22 cellular contexts compared by ENCODE assay signal in genomic region chr17:66407864-66408263, GRCh38.
DNase-seq lines count a peak whose midpoint lies in the region; ATAC-seq and TF ChIP-seq lines count a peak whose summit lies in the region.
"Had no signal": no experiment of that assay in that cellular context is flagged by ENCODE, and none has a peak within 500 bp of the region (broad histone marks: within the 10 kb centered on the region; RNA-seq: fewer than 3 reads in every experiment).

No MANE protein-coding gene starts in this region.

- H3K27me3 Mint-ChIP-seq in activated CD4-positive, alpha-beta memory T cell treated with anti-CD3 and anti-CD28 coated beads, Interleukin-2, amount 10 ng/mL, durations not matched to agents 7 days and 5 days = no peaks in the 10 kb centered on the region
- H3K27me3 Mint-ChIP-seq in activated CD4-positive, alpha-beta memory T cell treated with anti-CD3 and anti-CD28 coated beads for 36 hours = no peaks in the 10 kb centered on the region
- no peaks in the 10 kb centered on the region for H3K27me3 Mint-ChIP-seq in CD4-positive, alpha-beta T cell
- no peaks in the 10 kb centered on the region for H3K27me3 Mint-ChIP-seq in activated T-helper 2 cell treated with anti-CD3 and anti-CD28 coated beads, Interferon-gamma antibody, Interleukin-2, Interleukin-4, amounts not matched to agents 10 μg/mL and 5 μg/mL and 100 μg/mL, durations not matched to agents 14 hours and 24 hours and 36 hours (ENCODE audit: low read depth)
- H3K27me3 Mint-ChIP-seq in progenitor cell of endocrine pancreas = no peaks in the 10 kb centered on the region
- H3K27me3 Mint-ChIP-seq: CD4-positive, CD25-positive, alpha-beta regulatory T cell had no signal

- no peak for DNase-seq in activated CD4-positive, alpha-beta memory T cell treated with anti-CD3 and anti-CD28 coated beads, Interleukin-2, amount 10 ng/mL, durations not matched to agents 7 days and 5 days
- DNase-seq in activated CD4-positive, alpha-beta memory T cell treated with anti-CD3 and anti-CD28 coated beads for 36 hours = no peak
- DNase-seq in CD4-positive, alpha-beta T cell = no peak
- no peak for DNase-seq in activated T-helper 2 cell treated with anti-CD3 and anti-CD28 coated beads, Interferon-gamma antibody, Interleukin-2, Interleukin-4, amounts not matched to agents 10 μg/mL and 5 μg/mL and 100 μg/mL, durations not matched to agents 14 hours and 24 hours and 36 hours (ENCODE audit: low spot score)
- no peak for DNase-seq in iPS-NIHi7 (ENCODE audit: extremely low spot score)
- DNase-seq in progenitor cell of endocrine pancreas (ENCODE audit: low spot score, unreplicated experiment) = no peak
- DNase-seq: BE2C; Caco-2; CD4-positive, CD25-positive, alpha-beta regulatory T cell; GF-D8; GM23248; NCI-H1417; NCI-H187 treated with DMSO at 0.1 percent for 48 hours; NCI-H226; NCI-H524; NCI-H82; OCI-M1 had no signal

- POLR2A ChIA-PET in activated CD4-positive, alpha-beta memory T cell treated with anti-CD3 and anti-CD28 coated beads, Interleukin-2, amount 10 ng/mL, durations not matched to agents 7 days and 5 days (lab: Charles Lee) = interaction anchor here (1.1 to 1.2 kb wide), 2 partner anchors 8 to 10 kb away, joined by 3 read pairs; no protein-coding TSS in a partner anchor
- POLR2A ChIA-PET in activated CD4-positive, alpha-beta memory T cell treated with anti-CD3 and anti-CD28 coated beads for 36 hours (lab: Charles Lee) = no interaction called here
- POLR2A ChIA-PET in CD4-positive, alpha-beta T cell (lab: Charles Lee) = interaction anchor here (0.8 kb wide), 1 partner anchor 77 kb away, joined by 3 read pairs; no protein-coding TSS in a partner anchor

- peaks cover 80% of the 10 kb centered on the region for H3K4me1 Mint-ChIP-seq in activated CD4-positive, alpha-beta memory T cell treated with anti-CD3 and anti-CD28 coated beads, Interleukin-2, amount 10 ng/mL, durations not matched to agents 7 days and 5 days
- H3K4me1 Mint-ChIP-seq in activated CD4-positive, alpha-beta memory T cell treated with anti-CD3 and anti-CD28 coated beads for 36 hours (ENCODE audit: low read depth) = peaks cover 70% of the 10 kb centered on the region
- H3K4me1 Mint-ChIP-seq in CD4-positive, alpha-beta T cell (ENCODE audit: low read depth) = peaks cover 70% of the 10 kb centered on the region
- H3K4me1 Mint-ChIP-seq in activated T-helper 2 cell treated with anti-CD3 and anti-CD28 coated beads, Interferon-gamma antibody, Interleukin-2, Interleukin-4, amounts not matched to agents 10 μg/mL and 5 μg/mL and 100 μg/mL, durations not matched to agents 14 hours and 24 hours and 36 hours (ENCODE audit: low read depth) = peaks cover 75% of the 10 kb centered on the region
- H3K4me1 Mint-ChIP-seq in progenitor cell of endocrine pancreas (ENCODE audit: low read depth) = peaks cover 15% of the 10 kb centered on the region

- no peaks in the 10 kb centered on the region for H3K9me3 Mint-ChIP-seq in activated CD4-positive, alpha-beta memory T cell treated with anti-CD3 and anti-CD28 coated beads, Interleukin-2, amount 10 ng/mL, durations not matched to agents 7 days and 5 days
- no peaks in the 10 kb centered on the region for H3K9me3 Mint-ChIP-seq in activated CD4-positive, alpha-beta memory T cell treated with anti-CD3 and anti-CD28 coated beads for 36 hours
- no peaks in the 10 kb centered on the region for H3K9me3 Mint-ChIP-seq in CD4-positive, alpha-beta T cell
- no peaks in the 10 kb centered on the region for H3K9me3 Mint-ChIP-seq in activated T-helper 2 cell treated with anti-CD3 and anti-CD28 coated beads, Interferon-gamma antibody, Interleukin-2, Interleukin-4, amounts not matched to agents 10 μg/mL and 5 μg/mL and 100 μg/mL, durations not matched to agents 14 hours and 24 hours and 36 hours
- H3K9me3 Mint-ChIP-seq in progenitor cell of endocrine pancreas (ENCODE audit: low read depth) = no peaks in the 10 kb centered on the region
- H3K9me3 Mint-ChIP-seq: CD4-positive, CD25-positive, alpha-beta regulatory T cell had no signal

- no peak for TF ChIP-seq CTCF in CD4-positive, alpha-beta T cell (IDR thresholded peaks at IDR 0.05)
- TF ChIP-seq CTCF in progenitor cell of endocrine pancreas (IDR thresholded peaks at IDR 0.05; ENCODE audit: unreplicated experiment) = no peak

- no peak overlapping the region for H3K27ac ChIP-seq in CD4-positive, alpha-beta T cell (ENCODE audit: low read depth, low read length)
- H3K27ac ChIP-seq: GM23248, HL-60, KMS-11 had no signal

- no peaks in the 10 kb centered on the region for H3K27me3 ChIP-seq in CD4-positive, alpha-beta T cell (ENCODE audit: control insufficient read depth, insufficient read depth, low read length)
- H3K27me3 ChIP-seq: BE2C had no signal

- H3K9me3 ChIP-seq in CD4-positive, alpha-beta T cell (ENCODE audit: control insufficient read depth, low read length) = no peaks in the 10 kb centered on the region
- H3K9me3 ChIP-seq: BE2C, Caco-2, HAP-1 had no signal

- peak overlapping the region; percentile 77 for H3K4me3 Mint-ChIP-seq in activated CD4-positive, alpha-beta memory T cell treated with anti-CD3 and anti-CD28 coated beads, Interleukin-2, amount 10 ng/mL, durations not matched to agents 7 days and 5 days
- H3K4me3 Mint-ChIP-seq in activated CD4-positive, alpha-beta memory T cell treated with anti-CD3 and anti-CD28 coated beads for 36 hours = no peak overlapping the region
- H3K4me3 Mint-ChIP-seq in CD4-positive, alpha-beta T cell = peak overlapping the region; percentile 38
- peak overlapping the region; percentile 21 for H3K4me3 Mint-ChIP-seq in activated T-helper 2 cell treated with anti-CD3 and anti-CD28 coated beads, Interferon-gamma antibody, Interleukin-2, Interleukin-4, amounts not matched to agents 10 μg/mL and 5 μg/mL and 100 μg/mL, durations not matched to agents 14 hours and 24 hours and 36 hours (ENCODE audit: low read depth)
- H3K4me3 Mint-ChIP-seq in progenitor cell of endocrine pancreas (ENCODE audit: low read depth) = no peak overlapping the region

- no peak for ATAC-seq in CD4-positive, alpha-beta T cell (ENCODE audit: poor library complexity)
- no peak; the same call in 2 of the 3 replicates for ATAC-seq in SK-N-SH treated with all-trans-retinoic acid at 6 μM for 48 hours
- ATAC-seq in HG03039 (IDR thresholded peaks at IDR 0.05; ENCODE audit: unreplicated experiment) = no peak

- intact Hi-C loops in activated CD4-positive, alpha-beta memory T cell treated with anti-CD3 and anti-CD28 coated beads for 36 hours (cut with micrococcal nuclease) = no loop called here
- intact Hi-C loops in CD4-positive, alpha-beta T cell (cut with DNase I, micrococcal nuclease) = loop anchor here in 1 of 2 experiments (1.0 kb wide), 1 partner anchor 9 kb away; no protein-coding TSS in a partner anchor
- intact Hi-C loops in activated T-helper 2 cell treated with anti-CD3 and anti-CD28 coated beads, Interferon-gamma antibody, Interleukin-2, Interleukin-4, amounts not matched to agents 10 μg/mL and 5 μg/mL and 100 μg/mL, durations not matched to agents 14 hours and 24 hours and 36 hours (cut with micrococcal nuclease) = no loop called here

- peaks cover 17% of the 10 kb centered on the region for H3K36me3 Mint-ChIP-seq in activated CD4-positive, alpha-beta memory T cell treated with anti-CD3 and anti-CD28 coated beads, Interleukin-2, amount 10 ng/mL, durations not matched to agents 7 days and 5 days (ENCODE audit: low read depth)
- peaks cover 1% of the 10 kb centered on the region for H3K36me3 Mint-ChIP-seq in activated CD4-positive, alpha-beta memory T cell treated with anti-CD3 and anti-CD28 coated beads for 36 hours
- no peaks in the 10 kb centered on the region for H3K36me3 Mint-ChIP-seq in CD4-positive, alpha-beta T cell (ENCODE audit: low read depth)
- H3K36me3 Mint-ChIP-seq in activated T-helper 2 cell treated with anti-CD3 and anti-CD28 coated beads, Interferon-gamma antibody, Interleukin-2, Interleukin-4, amounts not matched to agents 10 μg/mL and 5 μg/mL and 100 μg/mL, durations not matched to agents 14 hours and 24 hours and 36 hours (ENCODE audit: low read depth) = peaks cover 49% of the 10 kb centered on the region
- H3K36me3 Mint-ChIP-seq in progenitor cell of endocrine pancreas (ENCODE audit: insufficient read depth) = no peaks in the 10 kb centered on the region
- H3K36me3 Mint-ChIP-seq: CD4-positive, CD25-positive, alpha-beta regulatory T cell had no signal

- CTCF ChIA-PET in activated CD4-positive, alpha-beta memory T cell treated with anti-CD3 and anti-CD28 coated beads, Interleukin-2, amount 10 ng/mL, durations not matched to agents 7 days and 5 days (lab: Charles Lee) = interaction anchor here (0.9 to 1.3 kb wide), 2 partner anchors 13 to 107 kb away, joined by 3 read pairs; no protein-coding TSS in a partner anchor
- CTCF ChIA-PET in activated CD4-positive, alpha-beta memory T cell treated with anti-CD3 and anti-CD28 coated beads for 36 hours (lab: Charles Lee) = no interaction called here
- CTCF ChIA-PET in CD4-positive, alpha-beta T cell (lab: Charles Lee) = interaction anchor here (1.1 kb wide), 1 partner anchor 86 kb away, joined by 3 read pairs; no protein-coding TSS in a partner anchor

- peak overlapping the region; percentile 96 for H3K27ac Mint-ChIP-seq in activated CD4-positive, alpha-beta memory T cell treated with anti-CD3 and anti-CD28 coated beads, Interleukin-2, amount 10 ng/mL, durations not matched to agents 7 days and 5 days
- H3K27ac Mint-ChIP-seq in activated CD4-positive, alpha-beta memory T cell treated with anti-CD3 and anti-CD28 coated beads for 36 hours = no peak overlapping the region
- H3K27ac Mint-ChIP-seq in CD4-positive, alpha-beta T cell = peak overlapping the region; percentile 77
- H3K27ac Mint-ChIP-seq in activated T-helper 2 cell treated with anti-CD3 and anti-CD28 coated beads, Interferon-gamma antibody, Interleukin-2, Interleukin-4, amounts not matched to agents 10 μg/mL and 5 μg/mL and 100 μg/mL, durations not matched to agents 14 hours and 24 hours and 36 hours = no peak overlapping the region
- no peak overlapping the region for H3K27ac Mint-ChIP-seq in progenitor cell of endocrine pancreas

TF ChIP-seq in SK-N-SH treated with all-trans-retinoic acid at 6 μM for 48 hours, 23 proteins besides CTCF, POLR2A, EP300 and RAD21 (continues in another document):
- peak; percentile 79; the same call in 1 of the 2 replicates for TF ChIP-seq CSRNP3 (CRISPR knock-in tag; IDR thresholded peaks at IDR 0.05)
- no peak for TF ChIP-seq ZC3H10 (CRISPR knock-in tag; IDR thresholded peaks at IDR 0.05)
- peak; percentile 57; the same call in 1 of the 2 replicates for TF ChIP-seq ZNF565 (CRISPR knock-in tag; conservative IDR thresholded peaks at IDR 0.05; ENCODE audit: low read depth)

Comparison
In these comparisons a context has a peak if more than half of its experiments do, and no peak if none do; other contexts are left out.
1. H3K27ac Mint-ChIP-seq: peak in activated CD4-positive, alpha-beta memory T cell treated with anti-CD3 and anti-CD28 coated beads, Interleukin-2, amount 10 ng/mL, durations not matched to agents 7 days and 5 days (single experiment) and CD4-positive, alpha-beta T cell (single experiment); none in activated CD4-positive, alpha-beta memory T cell treated with anti-CD3 and anti-CD28 coated beads for 36 hours (single experiment), activated T-helper 2 cell treated with anti-CD3 and anti-CD28 coated beads, Interferon-gamma antibody, Interleukin-2, Interleukin-4, amounts not matched to agents 10 μg/mL and 5 μg/mL and 100 μg/mL, durations not matched to agents 14 hours and 24 hours and 36 hours (single experiment) and progenitor cell of endocrine pancreas (single experiment).
2. H3K4me3 Mint-ChIP-seq: peak in activated CD4-positive, alpha-beta memory T cell treated with anti-CD3 and anti-CD28 coated beads, Interleukin-2, amount 10 ng/mL, durations not matched to agents 7 days and 5 days (single experiment), CD4-positive, alpha-beta T cell (single experiment) and activated T-helper 2 cell treated with anti-CD3 and anti-CD28 coated beads, Interferon-gamma antibody, Interleukin-2, Interleukin-4, amounts not matched to agents 10 μg/mL and 5 μg/mL and 100 μg/mL, durations not matched to agents 14 hours and 24 hours and 36 hours (single experiment); none in activated CD4-positive, alpha-beta memory T cell treated with anti-CD3 and anti-CD28 coated beads for 36 hours (single experiment) and progenitor cell of endocrine pancreas (single experiment).